Comparison of ENCODE assay signal across 8 cellular contexts in the genomic region with DNA sequence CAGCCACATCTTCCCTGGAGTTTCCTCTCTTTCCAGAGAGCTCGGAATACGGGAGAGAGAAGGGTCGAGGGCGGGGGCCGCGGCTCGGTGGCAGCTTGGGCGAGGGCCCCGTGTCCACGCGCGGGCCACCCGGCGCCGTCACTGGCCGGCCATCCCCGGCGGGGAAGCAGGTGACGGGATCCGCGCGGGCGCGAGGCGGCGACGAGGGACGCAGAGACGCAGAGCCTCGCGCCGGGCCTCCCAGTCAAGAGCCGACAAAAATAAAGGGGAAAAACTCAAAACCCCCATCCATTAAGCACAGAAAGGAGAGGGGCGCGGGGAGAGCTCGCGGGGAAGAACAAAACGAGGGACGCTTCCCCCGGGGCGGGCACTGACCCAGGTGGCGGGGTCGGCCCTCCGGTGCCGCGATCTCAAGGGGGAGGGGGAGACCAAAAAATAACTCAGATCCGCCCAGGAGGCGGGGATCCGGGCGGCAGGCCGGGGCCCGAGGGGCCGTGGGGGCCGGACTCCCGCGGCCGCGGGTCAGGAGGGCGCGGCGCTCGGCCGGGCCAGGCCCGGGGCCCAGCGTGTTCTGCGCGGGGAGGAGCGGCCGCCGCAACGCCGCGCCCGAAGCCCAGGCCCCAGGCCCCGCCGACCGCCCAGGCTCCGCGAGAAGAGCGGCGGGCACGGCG. TPM values are rescaled to one million over a fixed set of nuclear protein-coding genes. Genes with fewer than 3 reads are reported as not detected.
DNase-seq lines count a peak whose midpoint lies in the region; ATAC-seq and TF ChIP-seq lines count a peak whose summit lies in the region.

No MANE protein-coding gene starts in this region.

- H3K27me3 ChIP-seq in Panc1 (ENCODE audit: control insufficient read depth, insufficient read depth, low read length): no peaks in the 10 kb centered on the region
- H3K27me3 ChIP-seq in upper lobe of right lung: no peaks in the 10 kb centered on the region

- peak; percentile 53 for ATAC-seq in GM18867 (IDR thresholded peaks at IDR 0.05; ENCODE audit: unreplicated experiment)
- ATAC-seq in HG03064 (IDR thresholded peaks at IDR 0.05; ENCODE audit: low read depth, unreplicated experiment): peak; percentile 42
- peak; percentile 41 for ATAC-seq in Panc1
- peak; percentile 79 for ATAC-seq in upper lobe of right lung

- TF ChIP-seq CTCF in AG04449 (IDR thresholded peaks at IDR 0.05; ENCODE audit: insufficient read depth, low read length, missing control alignments) (no peak), Panc1 (IDR thresholded peaks at IDR 0.05) (no peak), glutamatergic neuron (IDR thresholded peaks at IDR 0.05; ENCODE audit: partially characterized antibody, unreplicated experiment) (no peak), osteocyte (IDR thresholded peaks at IDR 0.05) (no peak), upper lobe of right lung (IDR thresholded peaks at IDR 0.05) (no peak)

- H3K4me1 Mint-ChIP-seq in glutamatergic neuron (ENCODE audit: low read depth, unreplicated experiment) (peaks cover 5% of the 10 kb centered on the region), osteocyte (ENCODE audit: unreplicated experiment) (peaks cover 25% of the 10 kb centered on the region)

- H3K36me3 ChIP-seq in Panc1 (ENCODE audit: control insufficient read depth, insufficient read depth, low read length) (peaks cover 18% of the 10 kb centered on the region), upper lobe of right lung (peaks cover 15% of the 10 kb centered on the region)

- CTCF ChIA-PET in AG04449 (lab: Yijun Ruan, JAX) (no interaction called here), Panc1 (lab: Charles Lee) (no interaction called here)

- H3K27ac ChIP-seq in Panc1 (ENCODE audit: low read length): peak overlapping the region; percentile 94
- H3K27ac ChIP-seq in upper lobe of right lung: peak overlapping the region; percentile 97

- H3K4me1 ChIP-seq in Panc1 (ENCODE audit: control insufficient read depth, insufficient read depth, low read length) (peaks cover 12% of the 10 kb centered on the region), upper lobe of right lung (peaks cover 11% of the 10 kb centered on the region)

- H3K27ac Mint-ChIP-seq in glutamatergic neuron (ENCODE audit: unreplicated experiment) (peak overlapping the region; percentile 86), osteocyte (ENCODE audit: unreplicated experiment) (peak overlapping the region; percentile 94)

- H3K9me3 Mint-ChIP-seq in glutamatergic neuron (ENCODE audit: unreplicated experiment): peaks cover 3% of the 10 kb centered on the region
- H3K9me3 Mint-ChIP-seq in osteocyte (ENCODE audit: unreplicated experiment): no peaks in the 10 kb centered on the region

- H3K36me3 Mint-ChIP-seq in glutamatergic neuron (ENCODE audit: unreplicated experiment) (no peaks in the 10 kb centered on the region), osteocyte (ENCODE audit: unreplicated experiment) (peaks cover 20% of the 10 kb centered on the region)

- H3K9me3 ChIP-seq in Panc1 (ENCODE audit: control insufficient read depth, insufficient read depth, low read depth, low read length): no peaks in the 10 kb centered on the region
- H3K9me3 ChIP-seq in upper lobe of right lung: no peaks in the 10 kb centered on the region

- BruUV-seq in Panc1 (replicated peaks; lab: Mats Ljungman, UMichigan): no TSS peak

- DNase-seq in AG04449 (ENCODE audit: low read depth, low spot score) (no peak), Panc1 (ENCODE audit: low read depth, low spot score) (no peak), glutamatergic neuron (peak; percentile 64), osteocyte (ENCODE audit: extremely low spot score, unreplicated experiment) (no peak), upper lobe of right lung (peak; percentile 85)
- DNase-seq in activated gamma-delta T cell treated with anti-CD3 and anti-CD28 coated beads, Interleukin-2, amount 50 U/mL, for 16 hours (ENCODE audit: low read depth): peak; percentile 29

- POLR2A ChIA-PET in AG04449 (lab: Yijun Ruan, JAX) (interaction anchor here (1.0 to 1.4 kb wide), 3 partner anchors 61 to 182 kb away, joined by 3 read pairs; a partner anchor contains a TSS), Panc1 (lab: Charles Lee) (no interaction called here)

- H3K4me3 ChIP-seq in AG04449 (ENCODE audit: low read depth, low read length) (peak overlapping the region; percentile 81), Panc1 (ENCODE audit: low read depth in 2 of 2, low read length in 2 of 2) (peak overlapping the region; percentile 97 to 99), upper lobe of right lung (peak overlapping the region; percentile 66)

- intact Hi-C loops in Panc1 (cut with micrococcal nuclease; ENCODE audit: unreplicated experiment) (no loop called here), upper lobe of right lung (cut with DNase I) (no loop called here)

- peaks cover 12% of the 10 kb centered on the region for H3K27me3 Mint-ChIP-seq in glutamatergic neuron (ENCODE audit: unreplicated experiment)
- peaks cover 10% of the 10 kb centered on the region for H3K27me3 Mint-ChIP-seq in osteocyte (ENCODE audit: unreplicated experiment)

- peak overlapping the region; percentile 93 for H3K4me3 Mint-ChIP-seq in glutamatergic neuron (ENCODE audit: unreplicated experiment)
- H3K4me3 Mint-ChIP-seq in osteocyte (ENCODE audit: unreplicated experiment): peak overlapping the region; percentile 94

- in situ Hi-C loops in Panc1 (cut with HindIII; ENCODE audit: low pct_unique_long_range_greater_than_20kb, low sequenced_read_pairs): no loop called here

RNA-seq across cellular contexts. Expression of a gene that starts 0.7 kb away (rescaled TPM):
- total RNA-seq in Panc1 (2021; ENCODE audit: unreplicated experiment): 37.6 TPM
- 16.8 TPM for polyA plus RNA-seq in Panc1 (2012; ENCODE audit: insufficient read length)
- total RNA-seq in glutamatergic neuron (ENCODE audit: unreplicated experiment): 25.2 TPM
- 35.8 and 38.4 TPM in 2 replicates for total RNA-seq in osteocyte
- total RNA-seq in upper lobe of right lung: 21.0 TPM

RNA-seq across cellular contexts. Expression of a gene that starts 59.8 kb away (rescaled TPM):
- 129 TPM for total RNA-seq in Panc1 (2021; ENCODE audit: unreplicated experiment)
- polyA plus RNA-seq in Panc1 (2012; ENCODE audit: insufficient read length): 94.9 TPM
- total RNA-seq in glutamatergic neuron (ENCODE audit: unreplicated experiment): 68.4 TPM
- total RNA-seq in osteocyte: 111 and 124 TPM in 2 replicates
- 159 TPM for total RNA-seq in upper lobe of right lung

Comparison
In these comparisons a context has a peak if more than half of its experiments do, and no peak if none do; other contexts are left out.
1. DNase-seq: peak in activated gamma-delta T cell treated with anti-CD3 and anti-CD28 coated beads, Interleukin-2, amount 50 U/mL, for 16 hours (single experiment), glutamatergic neuron (single experiment) and upper lobe of right lung (single experiment); none in AG04449 (single experiment), Panc1 (single experiment) and osteocyte (single experiment).
2. Peak in every context shown above with its lines, with median percentiles within 50 percentile points of each other: H3K4me3 ChIP-seq and ATAC-seq.